ENCODE assay signal across 16 cellular contexts in the genomic region with DNA sequence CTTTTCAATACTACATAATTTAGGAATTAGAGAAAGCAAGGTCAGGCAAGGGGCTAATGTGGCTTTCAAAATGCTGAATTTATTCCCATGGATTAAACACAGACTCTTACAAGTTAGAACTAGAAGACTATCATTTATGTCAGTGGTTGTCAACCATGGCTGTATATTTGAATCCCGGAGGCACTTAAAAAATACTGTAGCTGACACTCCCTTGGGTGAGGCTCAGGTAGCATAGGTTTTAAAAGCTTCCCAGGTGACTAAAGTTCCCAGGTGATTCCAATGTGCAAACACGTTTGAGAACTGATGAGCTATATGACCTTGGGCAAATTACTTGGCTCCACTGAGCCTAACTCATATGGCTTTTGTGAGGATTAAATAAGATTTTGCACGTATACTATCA.
"Had no signal": no experiment of that assay in that cellular context is flagged by ENCODE, and none has a peak within 500 bp of the region (broad histone marks: within the 10 kb centered on the region; RNA-seq: fewer than 3 reads in every experiment).

No MANE protein-coding gene starts in this region.

- H3K4me3 ChIP-seq: lung, upper lobe of right lung had no signal

- H3K27ac ChIP-seq: upper lobe of right lung had no signal

- FAIRE-seq: endothelial cell of umbilical vein had no signal

- DNase-seq: activated CD4-positive, alpha-beta T cell treated with anti-CD3 and anti-CD28 coated beads, Interleukin-2, amount 50 U/mL, for 48 hours; activated CD8-positive, alpha-beta memory T cell treated with anti-CD3 and anti-CD28 coated beads, Interleukin-2, amount 10 ng/mL, durations not matched to agents 7 days and 5 days; activated effector memory CD4-positive, alpha-beta T cell treated with anti-CD3 and anti-CD28 coated beads, Interleukin-2, amount 50 U/mL, for 16 hours; activated naive CD8-positive, alpha-beta T cell treated with anti-CD3 and anti-CD28 coated beads for 36 hours; activated T-cell treated with anti-CD3 and anti-CD28 coated beads, Interleukin-2, amount 50 U/mL, for 4 hours; anterior cingulate cortex; effector CD4-positive, alpha-beta T cell; natural killer cell; right cardiac atrium; stimulated activated CD4-positive, alpha-beta T cell treated with anti-CD3 and anti-CD28 coated beads, Interleukin-2, amount 100 ng/mL, for 24 hours; stimulated activated naive CD4-positive, alpha-beta T cell treated with Interleukin-2 at 50 U/mL for 16 hours; SW 1271; upper lobe of right lung had no signal

- H3K27me3 ChIP-seq: upper lobe of right lung had no signal

- H3K9me3 ChIP-seq: upper lobe of right lung had no signal

- H3K4me1 ChIP-seq: upper lobe of right lung had no signal

- ATAC-seq: activated CD4-positive, CD25-positive, alpha-beta regulatory T cell treated with anti-CD3 and anti-CD28 coated beads, Interleukin-2, amount 50 U/mL, for 24 hours; activated CD8-positive, alpha-beta memory T cell treated with anti-CD3 and anti-CD28 coated beads, Interleukin-2, amount 10 ng/mL, durations not matched to agents 7 days and 5 days; activated T-cell treated with anti-CD3 and anti-CD28 coated beads, Interleukin-2, amount 50 U/mL, for 4 hours; natural killer cell; right cardiac atrium; upper lobe of right lung had no signal
